20 cellular contexts compared by ENCODE assay signal in genomic region chr19:35292986-35293732, GRCh38. TPM values are rescaled to one million over a fixed set of nuclear protein-coding genes. Genes with fewer than 3 reads are reported as not detected.
A peak's percentile ranks its signal among the peaks of the same experiment; 100 is the strongest.
DNase-seq lines count a peak whose midpoint lies in the region; ATAC-seq and TF ChIP-seq lines count a peak whose summit lies in the region.
"Had no signal": no experiment of that assay in that cellular context is flagged by ENCODE, and none has a peak within 500 bp of the region (broad histone marks: within the 10 kb centered on the region; RNA-seq: fewer than 3 reads in every experiment).

No MANE protein-coding gene starts in this region.

- no peaks in the 10 kb centered on the region for H3K36me3 ChIP-seq in Panc1 (ENCODE audit: control insufficient read depth, insufficient read depth, low read length)
- H3K36me3 ChIP-seq in right lobe of liver = no peaks in the 10 kb centered on the region
- H3K36me3 ChIP-seq: transverse colon had no signal

- peaks cover 0 to 12% of the 10 kb centered on the region in 2 donors for H3K27me3 Mint-ChIP-seq in effector memory CD8-positive, alpha-beta T cell
- H3K27me3 Mint-ChIP-seq: stimulated activated naive B cell treated with anti-CD40 and anti-IgM and Interleukin-4, amounts not matched to agents 10 μg/mL and 1 μg/mL and 100 μg/mL, for 72 hours had no signal

- H3K4me1 ChIP-seq in Panc1 (ENCODE audit: control insufficient read depth, insufficient read depth, low read length) = no peaks in the 10 kb centered on the region
- H3K4me1 ChIP-seq in right lobe of liver = no peaks in the 10 kb centered on the region
- H3K4me1 ChIP-seq: foreskin keratinocyte, transverse colon had no signal

- no TSS peak for BruUV-seq in Panc1 (replicated peaks; lab: Mats Ljungman, UMichigan)

- no peaks in the 10 kb centered on the region for H3K36me3 Mint-ChIP-seq in effector memory CD8-positive, alpha-beta T cell (ENCODE audit: insufficient read depth)
- H3K36me3 Mint-ChIP-seq: IgD-negative memory B cell; stimulated activated naive B cell treated with anti-CD40 and anti-IgM and Interleukin-4, amounts not matched to agents 10 μg/mL and 1 μg/mL and 100 μg/mL, for 72 hours; T-cell had no signal

- H3K27me3 ChIP-seq in Panc1 (ENCODE audit: control insufficient read depth, insufficient read depth, low read length) (no peaks in the 10 kb centered on the region; the same call in 1 of the 2 replicates), right lobe of liver (no peaks in the 10 kb centered on the region)

- no peak overlapping the region for H3K4me3 ChIP-seq in Panc1 (ENCODE audit: low read depth in 2 of 2, low read length in 2 of 2)
- H3K4me3 ChIP-seq in right lobe of liver = no peak overlapping the region
- H3K4me3 ChIP-seq: transverse colon had no signal

- H3K9me3 ChIP-seq in Panc1 (ENCODE audit: control insufficient read depth, insufficient read depth, low read depth, low read length) = no peaks in the 10 kb centered on the region
- H3K9me3 ChIP-seq in right lobe of liver = no peaks in the 10 kb centered on the region
- H3K9me3 ChIP-seq: transverse colon had no signal

- peaks cover 0 to 2% of the 10 kb centered on the region in 2 donors for H3K4me1 Mint-ChIP-seq in effector memory CD8-positive, alpha-beta T cell (ENCODE audit: low read depth in 2 of 2)

- CTCF ChIA-PET in Panc1 (lab: Charles Lee) = no interaction called here

- TF ChIP-seq POLR2A in right lobe of liver (IDR thresholded peaks at IDR 0.05) = no peak

- WGBS in right lobe of liver (ENCODE audit: insufficient coverage, low coverage, low lambda C conversion rate, missing lambda C conversion rate) = 68% methylated on average over 10 of the region's 19 CpGs

- H3K27ac ChIP-seq in Panc1 (ENCODE audit: low read length) = no peak overlapping the region
- peak overlapping the region; percentile 100 for H3K27ac ChIP-seq in substantia nigra (ENCODE audit: low read depth, low read length, poor library complexity, severe bottlenecking)
- H3K27ac ChIP-seq in right lobe of liver = no peak overlapping the region
- H3K27ac ChIP-seq: foreskin keratinocyte, transverse colon had no signal

- TF ChIP-seq CTCF in Panc1 (IDR thresholded peaks at IDR 0.05) (no peak), right lobe of liver (IDR thresholded peaks at IDR 0.05) (no peak)

- no peak overlapping the region for H3K27ac Mint-ChIP-seq in effector memory CD8-positive, alpha-beta T cell
- H3K27ac Mint-ChIP-seq: activated T-helper 2 cell treated with anti-CD3 and anti-CD28 coated beads, Interferon-gamma antibody, Interleukin-2, Interleukin-4, amounts not matched to agents 10 μg/mL and 5 μg/mL and 100 μg/mL, durations not matched to agents 14 hours and 24 hours and 36 hours; stimulated activated naive B cell treated with anti-CD40 and anti-IgM and Interleukin-4, amounts not matched to agents 10 μg/mL and 1 μg/mL and 100 μg/mL, for 72 hours; T-cell had no signal

- intact Hi-C loops in Panc1 (cut with micrococcal nuclease; ENCODE audit: unreplicated experiment) = no loop called here
- intact Hi-C loops in right lobe of liver (cut with DNase I) = no loop called here

- in situ Hi-C loops in Panc1 (cut with HindIII; ENCODE audit: low pct_unique_long_range_greater_than_20kb, low sequenced_read_pairs) = no loop called here

- POLR2A ChIA-PET in Panc1 (lab: Charles Lee) = no interaction called here

- H3K9me3 Mint-ChIP-seq in effector memory CD8-positive, alpha-beta T cell = no peaks in the 10 kb centered on the region
- H3K9me3 Mint-ChIP-seq: activated T-helper 2 cell treated with anti-CD3 and anti-CD28 coated beads, Interferon-gamma antibody, Interleukin-2, Interleukin-4, amounts not matched to agents 10 μg/mL and 5 μg/mL and 100 μg/mL, durations not matched to agents 14 hours and 24 hours and 36 hours; IgD-negative memory B cell; stimulated activated naive B cell treated with anti-CD40 and anti-IgM and Interleukin-4, amounts not matched to agents 10 μg/mL and 1 μg/mL and 100 μg/mL, for 72 hours; T-cell had no signal

- H3K4me3 Mint-ChIP-seq in effector memory CD8-positive, alpha-beta T cell = no peak overlapping the region
- H3K4me3 Mint-ChIP-seq: stimulated activated naive B cell treated with anti-CD40 and anti-IgM and Interleukin-4, amounts not matched to agents 10 μg/mL and 1 μg/mL and 100 μg/mL, for 72 hours; T-cell had no signal

- ATAC-seq in Panc1 (0 out of 2 replicates have a peak, but pooled peaks have one; percentile 15), right lobe of liver (no peak)
- no peak for ATAC-seq in effector memory CD8-positive, alpha-beta T cell (replicated peaks)
- ATAC-seq: foreskin keratinocyte; stimulated activated naive B cell treated with anti-CD40 and anti-IgM and Interleukin-4, amounts not matched to agents 10 μg/mL and 1 μg/mL and 100 μg/mL, for 72 hours; T-cell had no signal

- DNase-seq in DMS79 treated with DMSO at 0.1 percent for 48 hours (lab: John Stamatoyannopoulos, UW) (peak; percentile 41), DMS79 (lab: John Stamatoyannopoulos, UW) (no peak), Panc1 (ENCODE audit: low read depth, low spot score) (no peak), hypothalamus (lab: John Stamatoyannopoulos, UW) (peak in 29 of 51 donors; percentile 10 to 67 (median 40)), substantia nigra (lab: John Stamatoyannopoulos, UW) (peak in 37 of 49 donors; percentile 12 to 78 (median 45)), right lobe of liver (no peak)
- no peak for DNase-seq in effector memory CD8-positive, alpha-beta T cell
- no peak for DNase-seq in stimulated activated CD4-positive, alpha-beta T cell treated with anti-CD3 and anti-CD28 coated beads, Interleukin-4, amount 100 ng/mL, for 24 hours
- DNase-seq: 8988T; foreskin keratinocyte; NK-92 treated with Interleukin-12 subunit alpha and Interleukin-12 subunit beta, amount 100 ng/mL, for 24 hours; stimulated activated naive B cell treated with anti-CD40 and anti-IgM and Interleukin-4, amounts not matched to agents 10 μg/mL and 1 μg/mL and 100 μg/mL, for 72 hours; T-cell; transverse colon had no signal

RNA-seq across cellular contexts. Expression of gene MAG, which starts 1.2 kb away (rescaled TPM):
- total RNA-seq in Panc1 (2021; ENCODE audit: unreplicated experiment) (not detected), right lobe of liver (under 1 TPM in 1 of 6 experiments, not detected in 5; 0.40 TPM)
- polyA plus RNA-seq in Panc1 (2012; ENCODE audit: insufficient read length) = not detected
- total RNA-seq: activated CD8-positive, alpha-beta memory T cell treated with anti-CD3 and anti-CD28 coated beads for 36 hours; chondrocyte; foreskin keratinocyte; pulmonary artery endothelial cell; transverse colon had no signal
- polyA plus RNA-seq: foreskin keratinocyte had no signal

RNA-seq across cellular contexts. Expression of gene HAMP, which starts 10.8 kb away (rescaled TPM):
- 0.31 TPM for total RNA-seq in Panc1 (2021; ENCODE audit: unreplicated experiment)
- not detected for polyA plus RNA-seq in Panc1 (2012; ENCODE audit: insufficient read length)
- total RNA-seq in right lobe of liver = 100 to 1,000 TPM in 2 of 6 experiments, 10 to 100 TPM in 3, under 1 TPM in 1; 0.86 to 146 (median 65.3) TPM
- total RNA-seq: chondrocyte, foreskin keratinocyte, H7, transverse colon had no signal
- polyA plus RNA-seq: foreskin keratinocyte, IgD-negative memory B cell had no signal

RNA-seq across cellular contexts. Expression of gene USF2, which starts 24.4 kb away (rescaled TPM):
- total RNA-seq in Panc1 (2021; ENCODE audit: unreplicated experiment) (121 TPM), right lobe of liver (10 to 100 TPM; 65.4 to 78.5 (median 75.7) TPM)
- 261 TPM for polyA plus RNA-seq in Panc1 (2012; ENCODE audit: insufficient read length)

RNA-seq across cellular contexts. Expression of gene CD22, which starts 35.8 kb away (rescaled TPM):
- total RNA-seq in Panc1 (2021; ENCODE audit: unreplicated experiment) (0.74 TPM), right lobe of liver (1 to 10 TPM in 3 of 6 experiments, under 1 TPM in 3; 0.39 to 1.3 (median 0.96) TPM)
- polyA plus RNA-seq in Panc1 (2012; ENCODE audit: insufficient read length) = 0.16 TPM
- total RNA-seq: chondrocyte, foreskin keratinocyte, H7, pulmonary artery endothelial cell had no signal
- polyA plus RNA-seq: foreskin keratinocyte had no signal

RNA-seq across cellular contexts. Expression of gene LSR, which starts 44.4 kb away (rescaled TPM):
- total RNA-seq in Panc1 (2021; ENCODE audit: unreplicated experiment) (64.7 TPM), right lobe of liver (100 to 1,000 TPM in 4 of 6 experiments, 10 to 100 TPM in 2; 96.6 to 138 (median 112) TPM)
- polyA plus RNA-seq in Panc1 (2012; ENCODE audit: insufficient read length) = 124 TPM

Comparison
In these comparisons a context has a peak if more than half of its experiments do, and no peak if none do; other contexts are left out.
1. DNase-seq: peak in DMS79 treated with DMSO at 0.1 percent for 48 hours (single experiment), hypothalamus (29 of 51) and substantia nigra (37 of 49); none in DMS79 (single experiment), Panc1 (single experiment), effector memory CD8-positive, alpha-beta T cell (0 of 3), right lobe of liver (0 of 3) and stimulated activated CD4-positive, alpha-beta T cell treated with anti-CD3 and anti-CD28 coated beads, Interleukin-4, amount 100 ng/mL, for 24 hours (single experiment).